Comparison of ENCODE assay signal across 11 cellular contexts in the genomic region with DNA sequence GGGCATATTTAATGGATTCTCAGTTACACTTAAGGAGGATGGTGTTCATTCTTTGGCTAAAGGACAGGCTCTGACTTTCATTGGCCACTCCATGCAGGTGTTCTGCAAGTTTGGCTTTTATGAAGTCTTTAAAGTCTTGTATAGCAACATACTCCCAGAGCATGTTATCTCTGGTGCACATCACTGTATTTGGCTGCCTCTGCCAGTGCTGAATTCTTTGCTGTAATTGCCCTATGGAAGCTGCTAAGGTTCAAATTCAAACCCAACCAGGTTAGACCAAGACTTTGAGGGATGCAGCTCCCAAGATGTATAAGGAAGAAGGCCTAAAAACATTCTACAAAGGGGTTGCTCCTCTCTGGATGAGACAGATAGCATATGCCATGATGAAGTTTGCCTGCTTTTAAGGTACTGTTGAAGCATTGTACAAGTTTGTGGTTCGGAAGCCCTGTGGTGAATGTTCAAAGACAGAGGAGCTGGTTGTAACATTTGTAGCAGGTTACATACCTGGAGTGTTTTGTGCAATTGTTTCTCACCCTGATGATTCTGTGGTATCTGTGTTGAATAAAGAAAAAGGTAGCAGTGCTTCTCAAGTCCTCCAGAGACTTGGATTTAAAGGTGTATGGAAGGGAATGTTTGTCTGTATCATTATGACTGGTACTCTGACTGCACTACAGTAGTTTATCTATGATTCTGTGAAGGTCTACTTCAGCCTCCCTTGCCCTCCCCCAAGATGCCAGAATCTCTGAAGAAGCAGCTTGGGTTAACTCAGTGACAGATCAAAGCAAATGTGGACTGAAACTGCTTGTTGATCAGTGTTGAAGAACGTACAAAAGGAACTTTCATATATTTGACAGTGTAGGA. TPM values are rescaled to one million over a fixed set of nuclear protein-coding genes. Genes with fewer than 3 reads are reported as not detected.
A peak's percentile ranks its signal among the peaks of the same experiment; 100 is the strongest.
DNase-seq lines count a peak whose midpoint lies in the region; ATAC-seq and TF ChIP-seq lines count a peak whose summit lies in the region.
"Had no signal": no experiment of that assay in that cellular context is flagged by ENCODE, and none has a peak within 500 bp of the region (broad histone marks: within the 10 kb centered on the region; RNA-seq: fewer than 3 reads in every experiment).

No MANE protein-coding gene starts in this region.

- 45% methylated on average over 2 of the region's 2 CpGs for WGBS in suprapubic skin

- H3K4me3 Mint-ChIP-seq in activated naive CD4-positive, alpha-beta T cell treated with anti-CD3 and anti-CD28 coated beads, Interleukin-2, amount 10 ng/mL, durations not matched to agents 7 days and 5 days: peak overlapping the region; percentile 84
- H3K4me3 Mint-ChIP-seq in activated naive CD8-positive, alpha-beta T cell: peak overlapping the region; percentile 87

- H3K27ac Mint-ChIP-seq in activated naive CD4-positive, alpha-beta T cell treated with anti-CD3 and anti-CD28 coated beads, Interleukin-2, amount 10 ng/mL, durations not matched to agents 7 days and 5 days: peak overlapping the region; percentile 94
- peak overlapping the region; percentile 68 for H3K27ac Mint-ChIP-seq in activated naive CD8-positive, alpha-beta T cell

- CTCF ChIA-PET in activated naive CD4-positive, alpha-beta T cell treated with anti-CD3 and anti-CD28 coated beads, Interleukin-2, amount 10 ng/mL, durations not matched to agents 7 days and 5 days (lab: Charles Lee): interaction anchor here (0.6 to 3.9 kb wide), 6 partner anchors 20 to 393 kb away, joined by 3 to 23 read pairs (median 4); a partner anchor contains a TSS

- TF ChIP-seq EP300 in suprapubic skin (IDR thresholded peaks at IDR 0.05): no peak

- peaks cover 74% of the 10 kb centered on the region for H3K4me1 Mint-ChIP-seq in activated naive CD4-positive, alpha-beta T cell treated with anti-CD3 and anti-CD28 coated beads, Interleukin-2, amount 10 ng/mL, durations not matched to agents 7 days and 5 days
- H3K4me1 Mint-ChIP-seq in activated naive CD8-positive, alpha-beta T cell (ENCODE audit: low read depth): peaks cover 78% of the 10 kb centered on the region

- no peak overlapping the region for H3K27ac ChIP-seq in suprapubic skin

- ATAC-seq in HG03571 (IDR thresholded peaks at IDR 0.05; ENCODE audit: unreplicated experiment) (peak; percentile 58), GM19395 (IDR thresholded peaks at IDR 0.05; ENCODE audit: unreplicated experiment) (no peak), GM19023 (IDR thresholded peaks at IDR 0.05; ENCODE audit: unreplicated experiment) (no peak), HG03565 (IDR thresholded peaks at IDR 0.05; ENCODE audit: unreplicated experiment) (no peak)

- no peaks in the 10 kb centered on the region for H3K27me3 Mint-ChIP-seq in activated naive CD4-positive, alpha-beta T cell treated with anti-CD3 and anti-CD28 coated beads, Interleukin-2, amount 10 ng/mL, durations not matched to agents 7 days and 5 days
- H3K27me3 Mint-ChIP-seq in activated naive CD8-positive, alpha-beta T cell: no peaks in the 10 kb centered on the region

- no peaks in the 10 kb centered on the region for H3K9me3 Mint-ChIP-seq in activated naive CD4-positive, alpha-beta T cell treated with anti-CD3 and anti-CD28 coated beads, Interleukin-2, amount 10 ng/mL, durations not matched to agents 7 days and 5 days
- no peaks in the 10 kb centered on the region for H3K9me3 Mint-ChIP-seq in activated naive CD8-positive, alpha-beta T cell (ENCODE audit: low read depth)
- H3K9me3 Mint-ChIP-seq: mesothelial cell of epicardium had no signal

- peaks cover 30% of the 10 kb centered on the region for H3K36me3 Mint-ChIP-seq in activated naive CD4-positive, alpha-beta T cell treated with anti-CD3 and anti-CD28 coated beads, Interleukin-2, amount 10 ng/mL, durations not matched to agents 7 days and 5 days
- no peaks in the 10 kb centered on the region for H3K36me3 Mint-ChIP-seq in activated naive CD8-positive, alpha-beta T cell

- no peaks in the 10 kb centered on the region for H3K27me3 ChIP-seq in suprapubic skin

- no peaks in the 10 kb centered on the region for H3K9me3 ChIP-seq in suprapubic skin

- H3K4me3 ChIP-seq in suprapubic skin: peak overlapping the region; percentile 30

- peaks cover 6% of the 10 kb centered on the region for H3K36me3 ChIP-seq in suprapubic skin

- DNase-seq in activated naive CD4-positive, alpha-beta T cell treated with anti-CD3 and anti-CD28 coated beads, Interleukin-2, amount 10 ng/mL, durations not matched to agents 7 days and 5 days: peak; percentile 66
- no peak for DNase-seq in activated naive CD4-positive, alpha-beta T cell (lab: John Stamatoyannopoulos, UW)
- no peak for DNase-seq in suprapubic skin (ENCODE audit: low spot score in 2 of 2)
- DNase-seq: foreskin melanocyte, IMR-90 had no signal

- peaks cover 30% of the 10 kb centered on the region for H3K4me1 ChIP-seq in suprapubic skin

- no peak for TF ChIP-seq CTCF in suprapubic skin (IDR thresholded peaks at IDR 0.05)

- TF ChIP-seq POLR2A in suprapubic skin (IDR thresholded peaks at IDR 0.05): no peak

RNA-seq across cellular contexts. Expression of a gene that starts 19.4 kb away (rescaled TPM):
- total RNA-seq in suprapubic skin: 10 to 100 TPM; 16.0 to 25.1 (median 22.8) TPM

RNA-seq across cellular contexts. Expression of a gene that starts 19.7 kb away (rescaled TPM):
- 10 to 100 TPM; 40.8 to 71.0 (median 52.5) TPM for total RNA-seq in suprapubic skin
